In the genomic region with DNA sequence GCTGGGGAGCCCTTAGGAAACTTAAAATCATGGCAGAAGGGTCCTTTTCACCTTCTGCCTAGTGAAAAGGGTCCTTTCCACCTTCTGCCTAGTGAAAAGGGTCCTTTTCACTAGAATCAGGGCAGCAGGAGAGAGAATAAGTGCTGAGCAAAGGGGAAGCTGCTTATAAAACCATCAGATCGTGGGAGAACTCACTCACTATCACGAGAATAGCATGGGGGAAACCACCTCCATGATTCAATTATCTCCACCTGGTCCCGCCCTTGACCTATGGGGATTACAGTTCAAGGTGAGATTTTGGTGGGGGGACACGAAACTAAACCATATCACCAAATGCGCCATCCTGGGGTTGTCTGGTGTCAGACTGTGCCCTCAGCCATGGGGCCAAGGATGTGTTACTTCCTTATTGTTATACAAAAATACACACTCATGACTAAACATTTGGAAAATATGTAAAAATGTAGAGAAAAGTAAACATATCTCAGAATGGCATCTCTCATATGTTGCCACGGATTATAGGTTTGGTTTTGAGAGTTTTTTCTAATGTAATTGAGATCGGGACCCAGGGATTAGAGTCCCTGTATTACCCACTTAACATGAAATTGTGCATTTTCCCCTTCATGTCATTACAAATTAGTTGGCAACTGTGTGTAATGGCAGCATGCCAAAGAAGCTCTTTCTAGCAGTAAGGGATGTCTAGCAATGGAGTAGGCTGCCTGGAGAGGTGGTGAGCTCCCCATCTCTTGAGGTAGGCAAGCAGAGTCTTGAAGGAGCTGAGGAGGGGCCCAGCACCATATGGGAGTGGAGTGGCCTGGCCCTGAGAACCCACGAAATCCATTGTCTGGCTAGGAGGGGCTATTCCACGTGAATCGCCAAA, we compare ENCODE assay signal across 1 cellular context.
TF ChIP-seq lines count a peak whose summit lies in the region.

No MANE protein-coding gene starts in this region.

TF ChIP-seq in SK-N-SH, 30 proteins besides CTCF, POLR2A, EP300 and RAD21 (continued from another document):
- TF ChIP-seq, protein P1, sequence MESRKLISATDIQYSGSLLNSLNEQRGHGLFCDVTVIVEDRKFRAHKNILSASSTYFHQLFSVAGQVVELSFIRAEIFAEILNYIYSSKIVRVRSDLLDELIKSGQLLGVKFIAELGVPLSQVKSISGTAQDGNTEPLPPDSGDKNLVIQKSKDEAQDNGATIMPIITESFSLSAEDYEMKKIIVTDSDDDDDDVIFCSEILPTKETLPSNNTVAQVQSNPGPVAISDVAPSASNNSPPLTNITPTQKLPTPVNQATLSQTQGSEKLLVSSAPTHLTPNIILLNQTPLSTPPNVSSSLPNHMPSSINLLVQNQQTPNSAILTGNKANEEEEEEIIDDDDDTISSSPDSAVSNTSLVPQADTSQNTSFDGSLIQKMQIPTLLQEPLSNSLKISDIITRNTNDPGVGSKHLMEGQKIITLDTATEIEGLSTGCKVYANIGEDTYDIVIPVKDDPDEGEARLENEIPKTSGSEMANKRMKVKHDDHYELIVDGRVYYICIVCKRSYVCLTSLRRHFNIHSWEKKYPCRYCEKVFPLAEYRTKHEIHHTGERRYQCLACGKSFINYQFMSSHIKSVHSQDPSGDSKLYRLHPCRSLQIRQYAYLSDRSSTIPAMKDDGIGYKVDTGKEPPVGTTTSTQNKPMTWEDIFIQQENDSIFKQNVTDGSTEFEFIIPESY (IDR thresholded peaks at IDR 0.05; ENCODE audit: borderline replicate concordance, low read depth) = no peak
- TF ChIP-seq, protein P2, sequence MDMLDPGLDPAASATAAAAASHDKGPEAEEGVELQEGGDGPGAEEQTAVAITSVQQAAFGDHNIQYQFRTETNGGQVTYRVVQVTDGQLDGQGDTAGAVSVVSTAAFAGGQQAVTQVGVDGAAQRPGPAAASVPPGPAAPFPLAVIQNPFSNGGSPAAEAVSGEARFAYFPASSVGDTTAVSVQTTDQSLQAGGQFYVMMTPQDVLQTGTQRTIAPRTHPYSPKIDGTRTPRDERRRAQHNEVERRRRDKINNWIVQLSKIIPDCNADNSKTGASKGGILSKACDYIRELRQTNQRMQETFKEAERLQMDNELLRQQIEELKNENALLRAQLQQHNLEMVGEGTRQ (IDR thresholded peaks at IDR 0.05; ENCODE audit: borderline replicate concordance, low read depth, low read length) = no peak
- no peak for TF ChIP-seq RFX5 (IDR thresholded peaks at IDR 0.05; ENCODE audit: low read length)
- TF ChIP-seq, protein P3, sequence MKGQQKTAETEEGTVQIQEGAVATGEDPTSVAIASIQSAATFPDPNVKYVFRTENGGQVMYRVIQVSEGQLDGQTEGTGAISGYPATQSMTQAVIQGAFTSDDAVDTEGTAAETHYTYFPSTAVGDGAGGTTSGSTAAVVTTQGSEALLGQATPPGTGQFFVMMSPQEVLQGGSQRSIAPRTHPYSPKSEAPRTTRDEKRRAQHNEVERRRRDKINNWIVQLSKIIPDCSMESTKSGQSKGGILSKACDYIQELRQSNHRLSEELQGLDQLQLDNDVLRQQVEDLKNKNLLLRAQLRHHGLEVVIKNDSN (IDR thresholded peaks at IDR 0.05; ENCODE audit: borderline replicate concordance, low read depth) = no peak
- no peak for TF ChIP-seq FOXJ3 (CRISPR knock-in tag; IDR thresholded peaks at IDR 0.05)
